2 cellular contexts compared by ENCODE assay signal in genomic region chr12:6425588-6426531, GRCh38.
TF ChIP-seq lines count a peak whose summit lies in the region.

No MANE protein-coding gene starts in this region.

TF ChIP-seq in GM12891, 5 proteins besides CTCF, POLR2A, EP300 and RAD21:
- no peak for TF ChIP-seq TAF1 (IDR thresholded peaks at IDR 0.05; ENCODE audit: low read depth, low read length)
- no peak for TF ChIP-seq PAX5 (IDR thresholded peaks at IDR 0.05; ENCODE audit: insufficient read depth, low read length, severe bottlenecking)
- no peak for TF ChIP-seq POLR2AphosphoS5 (IDR thresholded peaks at IDR 0.05; ENCODE audit: low read depth, low read length)

TF ChIP-seq in HepG2, 621 proteins besides CTCF, POLR2A, EP300 and RAD21 (continues in another document):
- TF ChIP-seq ZNF33B (CRISPR knock-in tag; IDR thresholded peaks at IDR 0.05) (no peak), DBP (CRISPR knock-in tag; IDR thresholded peaks at IDR 0.05; ENCODE audit: not compliant biosample characterization) (no peak), ZNF724P (CRISPR knock-in tag; IDR thresholded peaks at IDR 0.05; ENCODE audit: borderline replicate concordance) (no peak), HNRNPLL (IDR thresholded peaks at IDR 0.05; ENCODE audit: low read depth, low read length, poor library complexity, severe bottlenecking) (no peak), IKZF4 (CRISPR knock-in tag; IDR thresholded peaks at IDR 0.05; ENCODE audit: borderline replicate concordance, low read depth, not compliant biosample characterization) (no peak), ZNF496 (CRISPR knock-in tag; IDR thresholded peaks at IDR 0.05; ENCODE audit: insufficient replicate concordance) (no peak), ESRRA (CRISPR knock-in tag; IDR thresholded peaks at IDR 0.05; ENCODE audit: low read depth) (no peak), SOX6 (IDR thresholded peaks at IDR 0.05) (no peak), SOX6 (CRISPR knock-in tag; IDR thresholded peaks at IDR 0.05) (no peak), CREB1 (IDR thresholded peaks at IDR 0.05) (peak; percentile 52; the same call in 1 of the 2 replicates), CREB1 (CRISPR knock-in tag; IDR thresholded peaks at IDR 0.05) (no peak), CBX5 (CRISPR knock-in tag; IDR thresholded peaks at IDR 0.05; ENCODE audit: borderline replicate concordance) (no peak), SAP130 (CRISPR knock-in tag; IDR thresholded peaks at IDR 0.05; ENCODE audit: low read depth) (no peak), CENPT (CRISPR knock-in tag; IDR thresholded peaks at IDR 0.05; ENCODE audit: low read depth) (no peak), PHB2 (IDR thresholded peaks at IDR 0.05; ENCODE audit: partially characterized antibody) (no peak), ZSCAN29 (CRISPR knock-in tag; conservative IDR thresholded peaks at IDR 0.05) (no peak), FOXA1 (IDR thresholded peaks at IDR 0.05) (no peak), FOXA1 (CRISPR knock-in tag; IDR thresholded peaks at IDR 0.05) (no peak), ZNF713 (CRISPR knock-in tag; IDR thresholded peaks at IDR 0.05) (no peak), ZNF121 (CRISPR knock-in tag; IDR thresholded peaks at IDR 0.05) (peak; percentile 63), ZNF136 (CRISPR knock-in tag; IDR thresholded peaks at IDR 0.05; ENCODE audit: low read depth) (no peak), ZNF383 (CRISPR knock-in tag; IDR thresholded peaks at IDR 0.05; ENCODE audit: borderline replicate concordance) (no peak), ZNF7 (CRISPR knock-in tag; IDR thresholded peaks at IDR 0.05) (no peak), ZBTB25 (CRISPR knock-in tag; IDR thresholded peaks at IDR 0.05) (no peak), ZNF503 (CRISPR knock-in tag; IDR thresholded peaks at IDR 0.05) (no peak), KAT8 (CRISPR knock-in tag; IDR thresholded peaks at IDR 0.05) (no peak), THAP11 (CRISPR knock-in tag; IDR thresholded peaks at IDR 0.05) (no peak), ATAD3A (CRISPR knock-in tag; IDR thresholded peaks at IDR 0.05) (no peak), TFAP4 (IDR thresholded peaks at IDR 0.05; ENCODE audit: borderline replicate concordance, low read depth) (peak; percentile 91), HNF4A (CRISPR knock-in tag; IDR thresholded peaks at IDR 0.05) (peak; percentile 39; the same call in 1 of the 2 replicates), ZNF230 (CRISPR knock-in tag; IDR thresholded peaks at IDR 0.05) (no peak), ZNF33A (CRISPR knock-in tag; IDR thresholded peaks at IDR 0.05; ENCODE audit: borderline replicate concordance) (no peak), LRRFIP1 (CRISPR knock-in tag; conservative IDR thresholded peaks at IDR 0.05) (no peak), MNT (IDR thresholded peaks at IDR 0.05) (no peak), ZMYM2 (CRISPR knock-in tag; IDR thresholded peaks at IDR 0.05) (no peak), TERF1 (CRISPR knock-in tag; IDR thresholded peaks at IDR 0.05) (no peak), ZNF530 (CRISPR knock-in tag; IDR thresholded peaks at IDR 0.05; ENCODE audit: low read depth) (no peak), TBX3 (IDR thresholded peaks at IDR 0.05; ENCODE audit: borderline replicate concordance) (peak; percentile 50; the same call in 1 of the 2 replicates), NFIC (IDR thresholded peaks at IDR 0.05; ENCODE audit: low read length) (no peak), PHF20 (CRISPR knock-in tag; IDR thresholded peaks at IDR 0.05) (no peak), ZNF414 (CRISPR knock-in tag; IDR thresholded peaks at IDR 0.05) (no peak), ARNT2 (CRISPR knock-in tag; IDR thresholded peaks at IDR 0.05; ENCODE audit: low read depth) (no peak), ZNF124 (CRISPR knock-in tag; IDR thresholded peaks at IDR 0.05) (no peak), ZNF775 (CRISPR knock-in tag; IDR thresholded peaks at IDR 0.05; ENCODE audit: borderline replicate concordance) (no peak), SALL1 (CRISPR knock-in tag; IDR thresholded peaks at IDR 0.05) (peak; percentile 40), ZFP82 (CRISPR knock-in tag; IDR thresholded peaks at IDR 0.05; ENCODE audit: borderline replicate concordance) (no peak), ZNF343 (CRISPR knock-in tag; IDR thresholded peaks at IDR 0.05) (no peak), HOXA3 (CRISPR knock-in tag; IDR thresholded peaks at IDR 0.05) (0 out of 2 replicates have a peak, but pooled peaks have one; percentile 8), RERE (CRISPR knock-in tag; IDR thresholded peaks at IDR 0.05; ENCODE audit: low read depth) (no peak), ZNF800 (CRISPR knock-in tag; IDR thresholded peaks at IDR 0.05) (no peak), TBP (CRISPR knock-in tag; IDR thresholded peaks at IDR 0.05) (no peak), TRIM24 (CRISPR knock-in tag; IDR thresholded peaks at IDR 0.05) (no peak)
